9 cellular contexts compared by ENCODE assay signal in genomic region chr1:51329443-51330325, GRCh38. TPM values are rescaled to one million over a fixed set of nuclear protein-coding genes. Genes with fewer than 3 reads are reported as not detected.
DNase-seq lines count a peak whose midpoint lies in the region; ATAC-seq and TF ChIP-seq lines count a peak whose summit lies in the region.
"Had no signal": no experiment of that assay in that cellular context is flagged by ENCODE, and none has a peak within 500 bp of the region (broad histone marks: within the 10 kb centered on the region; RNA-seq: fewer than 3 reads in every experiment).

No MANE protein-coding gene starts in this region.

- in situ Hi-C loops in GM13977 (cut with MboI; ENCODE audit: low pct_unique_long_range_greater_than_20kb, low sequenced_read_pairs, unreplicated experiment): no loop called here

- WGBS in testis, 2 donors: 35 to 51% methylated on average over 16 to 26 of the region's 26 CpGs
- 32 to 50% methylated on average over 13 to 22 of the region's 26 CpGs for WGBS in lower leg skin, 2 donors

- H3K27ac Mint-ChIP-seq in T-helper 1 cell treated with Interleukin-12 subunit alpha and Interleukin-12 subunit beta and Interleukin-4 antibody, amounts not matched to agents 30 μg/mL and 1 μg/mL, for 36 hours: no peak overlapping the region
- H3K27ac Mint-ChIP-seq in activated CD8-positive, alpha-beta T cell treated with anti-CD3 and anti-CD28 coated beads for 36 hours: no peak overlapping the region

- intact Hi-C loops in activated CD8-positive, alpha-beta T cell treated with anti-CD3 and anti-CD28 coated beads for 36 hours (cut with micrococcal nuclease): no loop called here
- intact Hi-C loops in testis (cut with DNase I; ENCODE audit: low total_unique reads) (no loop called here), lower leg skin (cut with DNase I; ENCODE audit: low total_unique reads) (no loop called here)

- H3K4me1 Mint-ChIP-seq in T-helper 1 cell treated with Interleukin-12 subunit alpha and Interleukin-12 subunit beta and Interleukin-4 antibody, amounts not matched to agents 30 μg/mL and 1 μg/mL, for 36 hours (ENCODE audit: low read depth): peaks cover 7% of the 10 kb centered on the region
- peaks cover 8% of the 10 kb centered on the region for H3K4me1 Mint-ChIP-seq in activated CD8-positive, alpha-beta T cell treated with anti-CD3 and anti-CD28 coated beads for 36 hours (ENCODE audit: low read depth)

- no peak for TF ChIP-seq POLR2A in testis (IDR thresholded peaks at IDR 0.05)
- no peak for TF ChIP-seq POLR2A in lower leg skin (IDR thresholded peaks at IDR 0.05)

- ATAC-seq in activated CD8-positive, alpha-beta T cell treated with anti-CD3 and anti-CD28 coated beads for 36 hours: no peak
- ATAC-seq in HG03354 (IDR thresholded peaks at IDR 0.05; ENCODE audit: poor library complexity, severe bottlenecking, unreplicated experiment): no peak

- H3K27me3 Mint-ChIP-seq in T-helper 1 cell treated with Interleukin-12 subunit alpha and Interleukin-12 subunit beta and Interleukin-4 antibody, amounts not matched to agents 30 μg/mL and 1 μg/mL, for 36 hours (ENCODE audit: low read depth): peaks cover 34% of the 10 kb centered on the region
- H3K27me3 Mint-ChIP-seq in activated CD8-positive, alpha-beta T cell treated with anti-CD3 and anti-CD28 coated beads for 36 hours: peaks cover 28% of the 10 kb centered on the region

- no peaks in the 10 kb centered on the region for H3K36me3 ChIP-seq in testis (ENCODE audit: low read depth, missing control alignments)

- H3K9me3 ChIP-seq in iPS-18c (ENCODE audit: control insufficient read depth, insufficient read depth, low read length): no peaks in the 10 kb centered on the region
- H3K9me3 ChIP-seq in testis: no peaks in the 10 kb centered on the region

- CTCF ChIA-PET in activated CD8-positive, alpha-beta T cell treated with anti-CD3 and anti-CD28 coated beads for 36 hours (lab: Charles Lee): interaction anchor here (1.2 kb wide), 1 partner anchor 33 kb away, joined by 3 read pairs; no protein-coding TSS in a partner anchor

- H3K4me3 Mint-ChIP-seq in T-helper 1 cell treated with Interleukin-12 subunit alpha and Interleukin-12 subunit beta and Interleukin-4 antibody, amounts not matched to agents 30 μg/mL and 1 μg/mL, for 36 hours: peak overlapping the region; percentile 21
- peak overlapping the region; percentile 37 for H3K4me3 Mint-ChIP-seq in activated CD8-positive, alpha-beta T cell treated with anti-CD3 and anti-CD28 coated beads for 36 hours

- H3K4me3 ChIP-seq in iPS-18c (ENCODE audit: insufficient read depth, low read depth, low read length): peak overlapping the region; percentile 28; the same call in 1 of the 2 replicates
- no peak overlapping the region for H3K4me3 ChIP-seq in testis
- H3K4me3 ChIP-seq in lower leg skin (ENCODE audit: low read depth, poor library complexity, severe bottlenecking): no peak overlapping the region

- peaks cover 14% of the 10 kb centered on the region for H3K4me1 ChIP-seq in testis

- POLR2A ChIA-PET in activated CD8-positive, alpha-beta T cell treated with anti-CD3 and anti-CD28 coated beads for 36 hours (lab: Charles Lee): interaction anchor here (1.1 kb wide), 1 partner anchor 369 kb away, joined by 3 read pairs; the partner anchor contains the start of gene FAF1

- H3K9me3 Mint-ChIP-seq in T-helper 1 cell treated with Interleukin-12 subunit alpha and Interleukin-12 subunit beta and Interleukin-4 antibody, amounts not matched to agents 30 μg/mL and 1 μg/mL, for 36 hours: no peaks in the 10 kb centered on the region
- H3K9me3 Mint-ChIP-seq in activated CD8-positive, alpha-beta T cell treated with anti-CD3 and anti-CD28 coated beads for 36 hours: no peaks in the 10 kb centered on the region

- TF ChIP-seq CTCF in activated CD8-positive, alpha-beta T cell treated with anti-CD3 and anti-CD28 coated beads for 36 hours (IDR thresholded peaks at IDR 0.05): no peak
- TF ChIP-seq CTCF in testis (IDR thresholded peaks at IDR 0.05): no peak
- no peak for TF ChIP-seq CTCF in lower leg skin (IDR thresholded peaks at IDR 0.05)
- no peak for TF ChIP-seq CTCF in GM13977 (IDR thresholded peaks at IDR 0.05; ENCODE audit: extremely low read depth, insufficient read depth, missing control alignments)

- no peaks in the 10 kb centered on the region for H3K27me3 ChIP-seq in testis

- no peaks in the 10 kb centered on the region for H3K36me3 Mint-ChIP-seq in T-helper 1 cell treated with Interleukin-12 subunit alpha and Interleukin-12 subunit beta and Interleukin-4 antibody, amounts not matched to agents 30 μg/mL and 1 μg/mL, for 36 hours (ENCODE audit: low read depth)
- no peaks in the 10 kb centered on the region for H3K36me3 Mint-ChIP-seq in activated CD8-positive, alpha-beta T cell treated with anti-CD3 and anti-CD28 coated beads for 36 hours (ENCODE audit: low read depth)
- H3K36me3 Mint-ChIP-seq: CD4-positive, CD25-positive, alpha-beta regulatory T cell had no signal

- no peak overlapping the region for H3K27ac ChIP-seq in testis

- DNase-seq in T-helper 1 cell (no peak), testis (peak; percentile 58), lower leg skin (ENCODE audit: low spot score in 2 of 2) (no peak), GM13977 (ENCODE audit: low spot score) (no peak)
- DNase-seq in activated CD8-positive, alpha-beta T cell treated with anti-CD3 and anti-CD28 coated beads for 36 hours: no peak
- DNase-seq: CD4-positive, CD25-positive, alpha-beta regulatory T cell had no signal

RNA-seq across cellular contexts. Expression of gene TTC39A, which starts 0.7 kb away (rescaled TPM):
- total RNA-seq in activated CD8-positive, alpha-beta T cell treated with anti-CD3 and anti-CD28 coated beads for 36 hours: under 1 TPM in 1 of 2 experiments, not detected in 1; 0.50 TPM
- total RNA-seq in testis (100 to 1,000 TPM in 1 of 2 donors, 10 to 100 TPM in 1; 64.7 to 121 TPM), lower leg skin (10 to 100 TPM; 12.2 to 16.5 (median 15.3) TPM)
- polyA plus RNA-seq in testis (ENCODE audit: insufficient read depth, low read depth, low replicate concordance): 120 TPM
- total RNA-seq: CD4-positive, CD25-positive, alpha-beta regulatory T cell had no signal

Comparison
In these comparisons a context has a peak if more than half of its experiments do, and no peak if none do; other contexts are left out.
1. RNA of gene TTC39A, which starts 0.7 kb away (total RNA-seq): 64.7 to 121 TPM in testis and 12.2 to 16.5 TPM in lower leg skin; 0.50 TPM in activated CD8-positive, alpha-beta T cell treated with anti-CD3 and anti-CD28 coated beads for 36 hours; every median in the first group is over 4 times any median in the second.